Comparison of ENCODE assay signal across 12 cellular contexts in genomic region chr2:144402282-144402681, GRCh38.
DNase-seq lines count a peak whose midpoint lies in the region; ATAC-seq and TF ChIP-seq lines count a peak whose summit lies in the region.
"Had no signal": no experiment of that assay in that cellular context is flagged by ENCODE, and none has a peak within 500 bp of the region (broad histone marks: within the 10 kb centered on the region; RNA-seq: fewer than 3 reads in every experiment).

No MANE protein-coding gene starts in this region.

- BruUV-seq in A673 (replicated peaks; lab: Mats Ljungman, UMichigan), result no TSS peak

- ATAC-seq in GM21360 (IDR thresholded peaks at IDR 0.05; ENCODE audit: unreplicated experiment), result no peak

- no peaks in the 10 kb centered on the region for H3K36me3 Mint-ChIP-seq in activated CD4-positive, alpha-beta T cell treated with anti-CD3 and anti-CD28 coated beads, Interleukin-2, amount 10 ng/mL, durations not matched to agents 7 days and 5 days (ENCODE audit: low read depth)

- peaks cover 3% of the 10 kb centered on the region for H3K27me3 Mint-ChIP-seq in activated CD4-positive, alpha-beta T cell treated with anti-CD3 and anti-CD28 coated beads, Interleukin-2, amount 10 ng/mL, durations not matched to agents 7 days and 5 days

- H3K4me3 ChIP-seq in A673 (ENCODE audit: low read depth, low read length, poor library complexity, severe bottlenecking) (no peak overlapping the region), fibroblast of villous mesenchyme (ENCODE audit: low read depth, low read length) (no peak overlapping the region), muscle layer of duodenum (ENCODE audit: low read depth in 1 of 2, low read length in 2 of 2) (no peak overlapping the region)

- H3K36me3 ChIP-seq in A673 (ENCODE audit: insufficient read depth, low read length, poor library complexity, severe bottlenecking) (peaks cover 82% of the 10 kb centered on the region), muscle layer of duodenum (ENCODE audit: control insufficient read depth in 1 of 2, insufficient read depth in 2 of 2, low read length in 2 of 2) (peaks cover 17 to 19% of the 10 kb centered on the region in 2 donors)

- peak overlapping the region; percentile 37 for H3K27ac ChIP-seq in A673 (ENCODE audit: low read depth, low read length, poor library complexity, severe bottlenecking)
- peak overlapping the region; percentile 5 for H3K27ac ChIP-seq in muscle layer of duodenum (ENCODE audit: low read length)
- H3K27ac ChIP-seq: VCaP had no signal

- intact Hi-C loops in A673 (cut with micrococcal nuclease; ENCODE audit: unreplicated experiment), result no loop called here

- H3K27me3 ChIP-seq in A673 (replicated peaks; ENCODE audit: insufficient read depth, low read depth, low read length, poor library complexity) (no peaks in the 10 kb centered on the region), muscle layer of duodenum (ENCODE audit: low read depth, low read length) (no peaks in the 10 kb centered on the region)

- DNase-seq in A673 (ENCODE audit: low spot score) (no peak), NCI-H526 (lab: John Stamatoyannopoulos, UW) (peak; percentile 26 to 75), fibroblast of villous mesenchyme (ENCODE audit: low read depth) (peak; percentile 66), mucosa of gallbladder (ENCODE audit: low spot score) (no peak), Kasumi-1 (lab: John Stamatoyannopoulos, UW) (no peak)
- no peak for DNase-seq in activated CD4-positive, alpha-beta T cell treated with anti-CD3 and anti-CD28 coated beads, Interleukin-2, amount 10 ng/mL, durations not matched to agents 7 days and 5 days
- DNase-seq: central memory CD4-positive, alpha-beta T cell; stimulated activated CD4-positive, alpha-beta T cell treated with anti-CD3 and anti-CD28 coated beads, Interleukin-4, amount 100 ng/mL, for 1 hour had no signal

- H3K4me1 Mint-ChIP-seq in activated CD4-positive, alpha-beta T cell treated with anti-CD3 and anti-CD28 coated beads, Interleukin-2, amount 10 ng/mL, durations not matched to agents 7 days and 5 days, result no peaks in the 10 kb centered on the region

- H3K9me3 ChIP-seq in A673 (ENCODE audit: low read depth, low read length, poor library complexity, severe bottlenecking) (no peaks in the 10 kb centered on the region), muscle layer of duodenum (ENCODE audit: control insufficient read depth in 1 of 2, low read length in 2 of 2) (no peaks in the 10 kb centered on the region)

- POLR2A ChIA-PET in A673 (lab: Charles Lee; ENCODE audit: low non-redundant PET), result no interaction called here
- POLR2A ChIA-PET in activated CD4-positive, alpha-beta T cell treated with anti-CD3 and anti-CD28 coated beads, Interleukin-2, amount 10 ng/mL, durations not matched to agents 7 days and 5 days (lab: Charles Lee), result no interaction called here

- no peak overlapping the region for H3K4me3 Mint-ChIP-seq in activated CD4-positive, alpha-beta T cell treated with anti-CD3 and anti-CD28 coated beads, Interleukin-2, amount 10 ng/mL, durations not matched to agents 7 days and 5 days
- H3K4me3 Mint-ChIP-seq: neural crest cell had no signal

- CTCF ChIA-PET in A673 (lab: Charles Lee), result no interaction called here
- CTCF ChIA-PET in activated CD4-positive, alpha-beta T cell treated with anti-CD3 and anti-CD28 coated beads, Interleukin-2, amount 10 ng/mL, durations not matched to agents 7 days and 5 days (lab: Charles Lee), result interaction anchor here (1.4 kb wide), 1 partner anchor 19 kb away, joined by 3 read pairs; no protein-coding TSS in a partner anchor

- H3K4me1 ChIP-seq in A673 (ENCODE audit: insufficient read depth, low read length, poor library complexity, severe bottlenecking) (peaks cover 7% of the 10 kb centered on the region), muscle layer of duodenum (ENCODE audit: control insufficient read depth in 1 of 2, insufficient read depth in 2 of 2, low read length in 2 of 2) (peaks cover 4 to 13% of the 10 kb centered on the region in 2 donors)

- H3K27ac Mint-ChIP-seq in activated CD4-positive, alpha-beta T cell treated with anti-CD3 and anti-CD28 coated beads, Interleukin-2, amount 10 ng/mL, durations not matched to agents 7 days and 5 days, result no peak overlapping the region

- TF ChIP-seq CTCF in A673 (conservative IDR thresholded peaks at IDR 0.05; ENCODE audit: low read depth, low read length) (no peak), fibroblast of villous mesenchyme (IDR thresholded peaks at IDR 0.05; ENCODE audit: insufficient read depth, low read depth, low read length) (no peak)

- peaks cover 2% of the 10 kb centered on the region for H3K9me3 Mint-ChIP-seq in activated CD4-positive, alpha-beta T cell treated with anti-CD3 and anti-CD28 coated beads, Interleukin-2, amount 10 ng/mL, durations not matched to agents 7 days and 5 days
- H3K9me3 Mint-ChIP-seq: neural crest cell had no signal

Comparison
In these comparisons a context has a peak if more than half of its experiments do, and no peak if none do; other contexts are left out.
1. DNase-seq: peak in NCI-H526 (2 of 2) and fibroblast of villous mesenchyme (single experiment); none in A673 (single experiment), mucosa of gallbladder (single experiment), activated CD4-positive, alpha-beta T cell treated with anti-CD3 and anti-CD28 coated beads, Interleukin-2, amount 10 ng/mL, durations not matched to agents 7 days and 5 days (single experiment) and Kasumi-1 (0 of 2).